14 cellular contexts compared by ENCODE assay signal in genomic region chr3:62667714-62668113, GRCh38.
A peak's percentile ranks its signal among the peaks of the same experiment; 100 is the strongest.
DNase-seq lines count a peak whose midpoint lies in the region; ATAC-seq, FAIRE-seq and TF ChIP-seq lines count a peak whose summit lies in the region.
"Had no signal": no experiment of that assay in that cellular context is flagged by ENCODE, and none has a peak within 500 bp of the region (broad histone marks: within the 10 kb centered on the region; RNA-seq: fewer than 3 reads in every experiment).

No MANE protein-coding gene starts in this region.

- H3K4me1 Mint-ChIP-seq in stimulated activated memory B cell treated with anti-CD40 and anti-IgM and Interleukin-4, amounts not matched to agents 10 μg/mL and 1 μg/mL and 100 μg/mL, for 72 hours: no peaks in the 10 kb centered on the region

- peak; percentile 9 for TF ChIP-seq CTCF in D721Med (IDR thresholded peaks at IDR 0.05; ENCODE audit: insufficient read depth, missing control alignments)
- TF ChIP-seq CTCF in adrenal gland (IDR thresholded peaks at IDR 0.05): no peak

- peak; percentile 47 for ATAC-seq in GM21526 (IDR thresholded peaks at IDR 0.05; ENCODE audit: low FRiP score, unreplicated experiment)
- no peak for ATAC-seq in stimulated activated memory B cell treated with anti-CD40 and anti-IgM and Interleukin-4, amounts not matched to agents 10 μg/mL and 1 μg/mL and 100 μg/mL, for 72 hours

- H3K4me3 Mint-ChIP-seq in stimulated activated memory B cell treated with anti-CD40 and anti-IgM and Interleukin-4, amounts not matched to agents 10 μg/mL and 1 μg/mL and 100 μg/mL, for 72 hours: no peak overlapping the region

- no peak overlapping the region for H3K27ac ChIP-seq in adrenal gland
- H3K27ac ChIP-seq: coronary artery, neutrophil had no signal

- 66 to 77% (median 67%) methylated on average over 5 of the region's 5 CpGs for WGBS in adrenal gland, 4 donors

- H3K9me3 Mint-ChIP-seq in stimulated activated memory B cell treated with anti-CD40 and anti-IgM and Interleukin-4, amounts not matched to agents 10 μg/mL and 1 μg/mL and 100 μg/mL, for 72 hours: no peaks in the 10 kb centered on the region

- H3K9me3 ChIP-seq in adrenal gland (replicated peaks in 1 of 3): no peaks in the 10 kb centered on the region
- H3K9me3 ChIP-seq: neutrophil had no signal

- POLR2A ChIA-PET in HEK293T (lab: Yijun Ruan, JAX): no interaction called here

- H3K4me1 ChIP-seq in adrenal gland (replicated peaks in 1 of 2): no peaks in the 10 kb centered on the region

- H3K27ac Mint-ChIP-seq in stimulated activated memory B cell treated with anti-CD40 and anti-IgM and Interleukin-4, amounts not matched to agents 10 μg/mL and 1 μg/mL and 100 μg/mL, for 72 hours: no peak overlapping the region

- no peaks in the 10 kb centered on the region for H3K36me3 Mint-ChIP-seq in stimulated activated memory B cell treated with anti-CD40 and anti-IgM and Interleukin-4, amounts not matched to agents 10 μg/mL and 1 μg/mL and 100 μg/mL, for 72 hours

- intact Hi-C loops in adrenal gland (cut with DNase I): loop anchor here in 1 of 2 donors (10.0 kb wide), 2 partner anchors 527 to 567 kb away; no protein-coding TSS in a partner anchor

- TF ChIP-seq POLR2A in adrenal gland (IDR thresholded peaks at IDR 0.05): no peak

- H3K36me3 ChIP-seq in adrenal gland (replicated peaks in 1 of 2): no peaks in the 10 kb centered on the region
- H3K36me3 ChIP-seq: neutrophil had no signal

- peaks cover 20% of the 10 kb centered on the region for H3K27me3 Mint-ChIP-seq in stimulated activated memory B cell treated with anti-CD40 and anti-IgM and Interleukin-4, amounts not matched to agents 10 μg/mL and 1 μg/mL and 100 μg/mL, for 72 hours

- peaks cover 5% of the 10 kb centered on the region for H3K27me3 ChIP-seq in adrenal gland

- CTCF ChIA-PET in HEK293T (lab: Yijun Ruan, JAX): interaction anchor here (0.6 to 0.7 kb wide), 2 partner anchors 200 to 564 kb away, joined by 3 read pairs; no protein-coding TSS in a partner anchor

- H3K4me3 ChIP-seq in adrenal gland: no peak overlapping the region
- H3K4me3 ChIP-seq: coronary artery had no signal

- peak; percentile 6 for FAIRE-seq in D721Med (lab: Jason Lieb, UNC)
- FAIRE-seq: HTR-8/SVneo had no signal

- no peak for DNase-seq in D721Med (ENCODE audit: insufficient read length, low spot score)
- DNase-seq in NAMALWA (ENCODE audit: low spot score): peak; percentile 62
- peak; percentile 29 for DNase-seq in germinal center (ENCODE audit: low spot score)
- no peak for DNase-seq in HEK293T (ENCODE audit: extremely low spot score)
- DNase-seq in adrenal gland: no peak
- DNase-seq in dedifferentiated amniotic fluid mesenchymal stem cell (ENCODE audit: extremely low spot score): no peak
- DNase-seq: NCI-H1930; stimulated activated CD4-positive, alpha-beta T cell treated with anti-CD3 and anti-CD28 coated beads, Interleukin-1b, Interleukin-23, amount 100 ng/mL, for 48 hours; stimulated activated naive CD4-positive, alpha-beta T cell had no signal

TF ChIP-seq in HEK293T, 16 proteins besides CTCF, POLR2A, EP300 and RAD21:
- TF ChIP-seq HDGF (IDR thresholded peaks at IDR 0.05; ENCODE audit: borderline replicate concordance) (no peak), CTBP1 (IDR thresholded peaks at IDR 0.05; ENCODE audit: borderline replicate concordance) (no peak), NFRKB (IDR thresholded peaks at IDR 0.05) (no peak), FOXA1 (IDR thresholded peaks at IDR 0.05) (no peak), LEF1 (IDR thresholded peaks at IDR 0.05; ENCODE audit: borderline replicate concordance) (no peak), SP1 (IDR thresholded peaks at IDR 0.05) (no peak), L3MBTL2 (conservative IDR thresholded peaks at IDR 0.05) (no peak), ZNF384 (IDR thresholded peaks at IDR 0.05) (no peak), BHLHE40 (IDR thresholded peaks at IDR 0.05; ENCODE audit: borderline replicate concordance) (no peak)

Comparison
In these comparisons a context has a peak if more than half of its experiments do, and no peak if none do; other contexts are left out.
1. DNase-seq: peak in NAMALWA (single experiment) and germinal center (single experiment); none in D721Med (single experiment), HEK293T (single experiment), adrenal gland (0 of 7) and dedifferentiated amniotic fluid mesenchymal stem cell (single experiment).